ENCODE assay signal across 16 cellular contexts in the genomic region with DNA sequence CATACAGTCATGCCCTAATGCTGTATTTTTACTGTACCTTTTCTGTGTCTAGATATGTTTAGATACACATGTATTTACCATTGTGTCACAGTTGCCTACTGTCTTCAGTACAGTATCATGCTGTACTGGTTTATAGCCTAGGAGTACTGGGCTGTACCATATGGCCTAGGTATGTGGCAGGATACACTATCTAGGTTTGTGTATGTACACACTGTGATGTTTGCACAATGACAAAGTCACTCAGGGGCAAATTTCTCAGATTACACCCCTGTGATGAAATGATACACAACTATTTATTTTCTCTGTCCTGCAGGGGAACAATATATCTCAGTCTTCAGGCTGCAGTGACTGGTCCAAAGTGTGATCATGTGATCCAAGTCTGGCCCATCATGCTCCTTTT.
A peak's percentile ranks its signal among the peaks of the same experiment; 100 is the strongest.
DNase-seq lines count a peak whose midpoint lies in the region; ATAC-seq and TF ChIP-seq lines count a peak whose summit lies in the region.
"Had no signal": no experiment of that assay in that cellular context is flagged by ENCODE, and none has a peak within 500 bp of the region (broad histone marks: within the 10 kb centered on the region; RNA-seq: fewer than 3 reads in every experiment).

No MANE protein-coding gene starts in this region.

- H3K9me3 ChIP-seq in naive thymus-derived CD4-positive, alpha-beta T cell (ENCODE audit: control insufficient read depth in 2 of 3, low read length in 3 of 3): no peaks in the 10 kb centered on the region

- H3K9me3 Mint-ChIP-seq in naive thymus-derived CD4-positive, alpha-beta T cell: peaks cover 0 to 10% (median 0%) of the 10 kb centered on the region in 11 donors

- peak overlapping the region in 2 of 10 donors; percentile 19 to 73 for H3K4me3 Mint-ChIP-seq in naive thymus-derived CD4-positive, alpha-beta T cell
- H3K4me3 Mint-ChIP-seq: CD4-positive, CD25-positive, alpha-beta regulatory T cell had no signal

- CTCF ChIA-PET in naive thymus-derived CD4-positive, alpha-beta T cell (lab: Charles Lee): no interaction called here

- no peaks in the 10 kb centered on the region for H3K36me3 ChIP-seq in naive thymus-derived CD4-positive, alpha-beta T cell (ENCODE audit: control insufficient read depth in 2 of 3, insufficient read depth in 3 of 3, low read length in 3 of 3)
- H3K36me3 ChIP-seq: BLaER1 treated with 17β-estradiol and CSF1 and Interleukin-3, amounts not matched to agents 10 nM and 100 nM had no signal

- POLR2A ChIA-PET in naive thymus-derived CD4-positive, alpha-beta T cell (lab: Charles Lee): no interaction called here

- H3K27me3 ChIP-seq in naive thymus-derived CD4-positive, alpha-beta T cell (ENCODE audit: control insufficient read depth in 2 of 2, insufficient read depth in 2 of 2, low read length in 2 of 2): no peaks in the 10 kb centered on the region
- H3K27me3 ChIP-seq: BLaER1 treated with 17β-estradiol and CSF1 and Interleukin-3, amounts not matched to agents 10 nM and 100 nM had no signal

- TF ChIP-seq POLR2A in lower leg skin (IDR thresholded peaks at IDR 0.05): no peak

- peak; percentile 25 for DNase-seq in NCI-H2171 treated with DMSO at 0.1 percent for 48 hours (lab: John Stamatoyannopoulos, UW)
- no peak for DNase-seq in NCI-H2171 (lab: John Stamatoyannopoulos, UW)
- peak; percentile 3 for DNase-seq in DMS53 treated with DMSO at 0.1 percent for 48 hours (lab: John Stamatoyannopoulos, UW; ENCODE audit: unreplicated experiment)
- DNase-seq in NCI-H69 (lab: John Stamatoyannopoulos, UW): peak; percentile 39
- DNase-seq in naive thymus-derived CD4-positive, alpha-beta T cell: no peak
- no peak for DNase-seq in lower leg skin (ENCODE audit: low spot score in 2 of 2)
- DNase-seq: 8988T; CD4-positive, CD25-positive, alpha-beta regulatory T cell; DMS 273 treated with DMSO at 0.1 percent for 48 hours; DMS79 treated with DMSO at 0.1 percent for 48 hours; EL; GM23248; H7 had no signal

- peaks cover 0 to 6% (median 0%) of the 10 kb centered on the region in 5 donors for H3K36me3 Mint-ChIP-seq in naive thymus-derived CD4-positive, alpha-beta T cell
- H3K36me3 Mint-ChIP-seq: CD4-positive, CD25-positive, alpha-beta regulatory T cell had no signal

- intact Hi-C loops in naive thymus-derived CD4-positive, alpha-beta T cell (cut with micrococcal nuclease): loop anchor here in 1 of 2 donors (10.0 kb wide), 3 partner anchors 148 to 1402 kb away; a partner anchor contains a TSS
- intact Hi-C loops in lower leg skin (cut with DNase I; ENCODE audit: low total_unique reads): no loop called here

- H3K27ac ChIP-seq in naive thymus-derived CD4-positive, alpha-beta T cell (ENCODE audit: low read depth, low read length): no peak overlapping the region
- H3K27ac ChIP-seq: BLaER1 treated with 17β-estradiol and CSF1 and Interleukin-3, amounts not matched to agents 10 nM and 100 nM; GM23248 had no signal

- H3K27ac Mint-ChIP-seq in naive thymus-derived CD4-positive, alpha-beta T cell: peak overlapping the region in 5 of 9 donors; percentile 28 to 76 (median 57)
- H3K27ac Mint-ChIP-seq: CD4-positive, CD25-positive, alpha-beta regulatory T cell had no signal

- H3K27me3 Mint-ChIP-seq in naive thymus-derived CD4-positive, alpha-beta T cell: peaks cover 0 to 3% (median 0%) of the 10 kb centered on the region in 5 donors
- H3K27me3 Mint-ChIP-seq: CD4-positive, CD25-positive, alpha-beta regulatory T cell had no signal

- peaks cover 0 to 27% of the 10 kb centered on the region in 2 donors for H3K4me1 ChIP-seq in naive thymus-derived CD4-positive, alpha-beta T cell (ENCODE audit: control insufficient read depth in 2 of 2, insufficient read depth in 2 of 2, low read length in 2 of 2)
- H3K4me1 ChIP-seq: BLaER1 treated with 17β-estradiol and CSF1 and Interleukin-3, amounts not matched to agents 10 nM and 100 nM had no signal

- peaks cover 7 to 58% (median 40%) of the 10 kb centered on the region in 7 donors for H3K4me1 Mint-ChIP-seq in naive thymus-derived CD4-positive, alpha-beta T cell

- H3K4me3 ChIP-seq in naive thymus-derived CD4-positive, alpha-beta T cell (ENCODE audit: low read length): no peak overlapping the region
- no peak overlapping the region for H3K4me3 ChIP-seq in lower leg skin (ENCODE audit: low read depth, poor library complexity, severe bottlenecking)
- H3K4me3 ChIP-seq: BLaER1 treated with 17β-estradiol and CSF1 and Interleukin-3, amounts not matched to agents 10 nM and 100 nM; GM23248 had no signal

- no peak for ATAC-seq in naive thymus-derived CD4-positive, alpha-beta T cell
- no peak for ATAC-seq in HG03571 (IDR thresholded peaks at IDR 0.05; ENCODE audit: unreplicated experiment)
- no peak for ATAC-seq in HG02852 (IDR thresholded peaks at IDR 0.05; ENCODE audit: unreplicated experiment)

- TF ChIP-seq CTCF in lower leg skin (IDR thresholded peaks at IDR 0.05): no peak

Comparison
In these comparisons a context has a peak if more than half of its experiments do, and no peak if none do; other contexts are left out.
1. DNase-seq: peak in NCI-H2171 treated with DMSO at 0.1 percent for 48 hours (single experiment), DMS53 treated with DMSO at 0.1 percent for 48 hours (single experiment) and NCI-H69 (single experiment); none in NCI-H2171 (single experiment), naive thymus-derived CD4-positive, alpha-beta T cell (0 of 9) and lower leg skin (0 of 2).